Comparison of ENCODE assay signal across 14 cellular contexts in the genomic region with DNA sequence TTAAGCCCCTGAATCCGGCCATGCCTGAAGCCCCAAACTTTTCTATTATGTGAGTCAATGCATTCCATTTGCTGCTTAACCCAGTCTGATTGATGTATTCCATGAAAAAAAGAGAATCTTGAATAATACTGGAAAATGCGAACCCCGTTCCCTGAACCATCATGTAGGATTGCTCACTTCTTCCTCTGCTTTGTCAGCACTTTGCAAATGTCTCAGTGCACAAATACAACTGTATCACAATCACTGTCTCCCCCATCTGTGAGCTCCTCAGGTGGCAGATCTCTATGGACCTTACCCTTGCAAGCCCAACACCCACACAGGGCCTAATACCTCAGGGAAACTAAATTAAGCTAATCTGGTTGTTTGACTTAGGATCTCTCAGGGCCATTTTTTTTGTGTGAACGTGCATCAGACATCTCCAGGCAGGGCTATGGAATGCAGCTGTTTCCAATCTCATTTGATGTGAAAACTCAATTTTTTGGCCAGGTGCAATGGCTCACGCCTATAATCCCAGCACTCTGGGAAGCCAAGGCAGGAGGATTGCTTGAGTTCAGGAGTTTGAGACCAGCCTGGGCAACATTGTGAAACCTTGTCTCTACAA. TPM values are rescaled to one million over a fixed set of nuclear protein-coding genes. Genes with fewer than 3 reads are reported as not detected.
DNase-seq lines count a peak whose midpoint lies in the region; ATAC-seq and TF ChIP-seq lines count a peak whose summit lies in the region.
"Had no signal": no experiment of that assay in that cellular context is flagged by ENCODE, and none has a peak within 500 bp of the region (broad histone marks: within the 10 kb centered on the region; RNA-seq: fewer than 3 reads in every experiment).

No MANE protein-coding gene starts in this region.

- peaks cover 22% of the 10 kb centered on the region for H3K36me3 Mint-ChIP-seq in CD8-positive, alpha-beta T cell
- peaks cover 19% of the 10 kb centered on the region for H3K36me3 Mint-ChIP-seq in effector memory CD8-positive, alpha-beta T cell (ENCODE audit: insufficient read depth)

- no peaks in the 10 kb centered on the region for H3K36me3 ChIP-seq in BLaER1
- no peaks in the 10 kb centered on the region for H3K36me3 ChIP-seq in CD8-positive, alpha-beta T cell (ENCODE audit: insufficient read depth, low read length)
- no peaks in the 10 kb centered on the region for H3K36me3 ChIP-seq in brain microvascular endothelial cell (replicated peaks)
- H3K36me3 ChIP-seq: Peyer's patch, sigmoid colon, thoracic aorta had no signal

- no peak overlapping the region for H3K4me3 ChIP-seq in BLaER1
- H3K4me3 ChIP-seq in CD8-positive, alpha-beta T cell (ENCODE audit: low read depth, low read length): no peak overlapping the region
- no peak overlapping the region for H3K4me3 ChIP-seq in brain microvascular endothelial cell (ENCODE audit: low read depth, low read length)
- H3K4me3 ChIP-seq: sigmoid colon, SK-N-MC had no signal

- H3K4me1 ChIP-seq in BLaER1: peaks cover 22% of the 10 kb centered on the region
- H3K4me1 ChIP-seq in CD8-positive, alpha-beta T cell (ENCODE audit: insufficient read depth, low read length): peaks cover 31% of the 10 kb centered on the region

- DNase-seq in CD8-positive, alpha-beta T cell: peak in 1 of 7 experiments; percentile 45
- no peak for DNase-seq in effector memory CD8-positive, alpha-beta T cell
- no peak for DNase-seq in COLO668 (lab: John Stamatoyannopoulos, UW; ENCODE audit: unreplicated experiment)
- no peak for DNase-seq in brain microvascular endothelial cell
- DNase-seq: DND-41; NCI-H526 treated with DMSO at 0.1 percent for 48 hours; sigmoid colon; stimulated activated CD4-positive, alpha-beta T cell treated with anti-CD3 and anti-CD28 coated beads, Interleukin-1b, Interleukin-23, amount 100 ng/mL, for 48 hours had no signal

- TF ChIP-seq CTCF in CD8-positive, alpha-beta T cell (IDR thresholded peaks at IDR 0.05): no peak
- TF ChIP-seq CTCF in VCaP (conservative IDR thresholded peaks at IDR 0.05) (no peak), brain microvascular endothelial cell (IDR thresholded peaks at IDR 0.05; ENCODE audit: low read depth, low read length, missing control alignments) (no peak)

- H3K27ac Mint-ChIP-seq in CD8-positive, alpha-beta T cell: peak overlapping the region; percentile 95
- peak overlapping the region in 1 of 2 donors; percentile 84 for H3K27ac Mint-ChIP-seq in effector memory CD8-positive, alpha-beta T cell

- no peak overlapping the region for H3K27ac ChIP-seq in BLaER1
- H3K27ac ChIP-seq in CD8-positive, alpha-beta T cell (ENCODE audit: low read depth, low read length): no peak overlapping the region
- H3K27ac ChIP-seq in VCaP: peak overlapping the region; percentile 94
- H3K27ac ChIP-seq in brain microvascular endothelial cell: no peak overlapping the region
- H3K27ac ChIP-seq: SK-N-MC had no signal

- in situ Hi-C loops in brain microvascular endothelial cell (cut with HindIII; ENCODE audit: low pct_ligation_motif_present, low sequenced_read_pairs): no loop called here

- H3K27me3 ChIP-seq in BLaER1 (peaks cover 39% of the 10 kb centered on the region), brain microvascular endothelial cell (replicated peaks) (no peaks in the 10 kb centered on the region)
- no peaks in the 10 kb centered on the region for H3K27me3 ChIP-seq in CD8-positive, alpha-beta T cell (ENCODE audit: insufficient read depth, low read length)
- H3K27me3 ChIP-seq: Peyer's patch, sigmoid colon had no signal

- CTCF ChIA-PET in CD8-positive, alpha-beta T cell (lab: Charles Lee): interaction anchor here (0.8 to 8.7 kb wide), 8 partner anchors 11 to 86 kb away, joined by 3 to 72 read pairs (median 7); partner anchors contain the start of genes NIPAL3 and STPG1

- H4K20me1 ChIP-seq in BLaER1: no peaks in the 10 kb centered on the region; the same call in 1 of the 2 replicates

- peak overlapping the region; percentile 37 for H3K4me3 Mint-ChIP-seq in CD8-positive, alpha-beta T cell
- peak overlapping the region; percentile 68 to 82 for H3K4me3 Mint-ChIP-seq in effector memory CD8-positive, alpha-beta T cell

- peaks cover 3% of the 10 kb centered on the region; the same call in 1 of the 2 replicates for H3K9me3 ChIP-seq in BLaER1
- no peaks in the 10 kb centered on the region for H3K9me3 ChIP-seq in CD8-positive, alpha-beta T cell (ENCODE audit: low read length)
- H3K9me3 ChIP-seq: Peyer's patch, sigmoid colon, thoracic aorta had no signal

- no peak overlapping the region for H3K9ac ChIP-seq in BLaER1

- peak overlapping the region; percentile 94 for H3K4me2 ChIP-seq in BLaER1

- intact Hi-C loops in CD8-positive, alpha-beta T cell (cut with DNase I, micrococcal nuclease): loop anchor here (1.0 to 10.0 kb wide), 5 partner anchors 14 to 524 kb away; partner anchors contain the start of gene CLIC4 (in 1 of the 2)

- peaks cover 2% of the 10 kb centered on the region for H3K27me3 Mint-ChIP-seq in CD8-positive, alpha-beta T cell (ENCODE audit: low read depth)
- H3K27me3 Mint-ChIP-seq in effector memory CD8-positive, alpha-beta T cell: peaks cover 11 to 14% of the 10 kb centered on the region in 2 donors

- POLR2A ChIA-PET in CD8-positive, alpha-beta T cell (lab: Charles Lee): interaction anchor here (0.9 to 8.5 kb wide), 5 partner anchors 11 to 27 kb away, joined by 3 to 148 read pairs (median 8); no protein-coding TSS in a partner anchor

- H3K9me3 Mint-ChIP-seq in CD8-positive, alpha-beta T cell: no peaks in the 10 kb centered on the region
- H3K9me3 Mint-ChIP-seq in effector memory CD8-positive, alpha-beta T cell: no peaks in the 10 kb centered on the region

- peaks cover 55% of the 10 kb centered on the region for H3K4me1 Mint-ChIP-seq in CD8-positive, alpha-beta T cell (ENCODE audit: low read depth)
- peaks cover 40 to 46% of the 10 kb centered on the region in 2 donors for H3K4me1 Mint-ChIP-seq in effector memory CD8-positive, alpha-beta T cell (ENCODE audit: low read depth in 2 of 2)

- ATAC-seq in CD8-positive, alpha-beta T cell: no peak
- no peak for ATAC-seq in effector memory CD8-positive, alpha-beta T cell (replicated peaks)
- ATAC-seq in HG03565 (IDR thresholded peaks at IDR 0.05; ENCODE audit: unreplicated experiment): no peak

RNA-seq across cellular contexts. Expression of gene RCAN3, which starts 2.1 kb away (rescaled TPM):
- total RNA-seq in CD8-positive, alpha-beta T cell: 100 to 1,000 TPM; 129 to 130 TPM

RNA-seq across cellular contexts. Expression of gene NCMAP, which starts 55.3 kb away (rescaled TPM):
- under 1 TPM; 0.08 to 0.11 TPM for total RNA-seq in CD8-positive, alpha-beta T cell
- total RNA-seq: sigmoid colon had no signal
